Comparison of ENCODE assay signal across 12 cellular contexts in the genomic region with DNA sequence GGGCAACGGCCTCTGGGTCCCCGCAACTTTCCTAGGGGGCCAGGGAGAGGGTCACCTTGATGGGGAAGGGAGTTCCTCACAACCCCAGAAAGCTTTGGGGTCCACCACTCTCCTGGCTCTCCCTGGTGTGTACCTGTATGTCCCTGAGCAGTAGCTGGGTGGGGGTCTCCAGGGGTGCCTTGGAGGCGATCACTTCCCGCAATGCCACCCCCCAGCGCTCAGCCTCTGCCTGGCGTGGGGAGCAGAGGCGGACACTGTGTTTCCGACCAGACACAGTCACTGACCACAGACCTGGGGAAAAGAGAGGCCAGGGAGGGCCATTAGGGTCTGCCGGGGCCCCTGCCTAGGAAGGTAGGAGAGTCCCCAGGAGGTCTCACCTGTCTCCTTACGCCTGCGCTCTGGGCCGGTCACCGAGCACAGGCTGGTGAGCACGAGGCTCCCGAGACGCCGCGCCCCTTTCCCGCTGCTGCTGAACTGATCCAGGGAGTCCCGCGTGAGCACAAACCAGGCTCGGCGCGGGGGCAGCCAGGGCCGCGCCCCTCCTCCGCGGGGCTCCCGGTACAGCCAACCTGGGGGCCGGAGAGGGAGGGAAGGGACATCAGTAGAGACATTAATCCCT. TPM values are rescaled to one million over a fixed set of nuclear protein-coding genes. Genes with fewer than 3 reads are reported as not detected.
DNase-seq lines count a peak whose midpoint lies in the region; TF ChIP-seq lines count a peak whose summit lies in the region.
"Had no signal": no experiment of that assay in that cellular context is flagged by ENCODE, and none has a peak within 500 bp of the region (broad histone marks: within the 10 kb centered on the region; RNA-seq: fewer than 3 reads in every experiment).

No MANE protein-coding gene starts in this region.

- peak overlapping the region; percentile 99 for H3K4me3 ChIP-seq in GM12864 (ENCODE audit: low read depth, low read length)
- H3K4me3 ChIP-seq in ascending aorta: peak overlapping the region; percentile 67 to 94
- peak overlapping the region; percentile 79 for H3K4me3 ChIP-seq in iPS-15b (ENCODE audit: low read depth, low read length)
- H3K4me3 ChIP-seq in spleen: peak overlapping the region in 5 of 8 donors; percentile 14 to 90 (median 80)
- H3K4me3 ChIP-seq: smooth muscle cell had no signal

- H3K4me3 Mint-ChIP-seq in glutamatergic neuron (ENCODE audit: unreplicated experiment): no peak overlapping the region
- H3K4me3 Mint-ChIP-seq: activated CD4-positive, alpha-beta memory T cell treated with anti-CD3 and anti-CD28 coated beads, Interleukin-2, amount 10 ng/mL, durations not matched to agents 7 days and 5 days; activated naive CD4-positive, alpha-beta T cell treated with anti-CD3 and anti-CD28 coated beads, Interleukin-2, amount 10 ng/mL, durations not matched to agents 7 days and 5 days; T-helper 17 cell had no signal

- H3K27ac ChIP-seq in ascending aorta (peak overlapping the region; percentile 86 to 94), spleen (peak overlapping the region in 5 of 8 donors; percentile 54 to 96 (median 93))

- TF ChIP-seq CTCF in GM12864 (IDR thresholded peaks at IDR 0.05; ENCODE audit: low read depth, low read length, missing control alignments) (no peak), ascending aorta (IDR thresholded peaks at IDR 0.05) (no peak), spleen (IDR thresholded peaks at IDR 0.05 in 8 of 11, conservative IDR thresholded peaks at IDR 0.05 in 3 of 11) (no peak), glutamatergic neuron (IDR thresholded peaks at IDR 0.05; ENCODE audit: partially characterized antibody, unreplicated experiment) (no peak)

- H3K36me3 ChIP-seq in ascending aorta: peaks cover 40 to 45% of the 10 kb centered on the region in 2 donors
- H3K36me3 ChIP-seq in iPS-15b (ENCODE audit: control insufficient read depth, insufficient read depth, low read length): peaks cover 13% of the 10 kb centered on the region
- H3K36me3 ChIP-seq in spleen: peaks cover 0 to 52% (median 7%) of the 10 kb centered on the region in 6 donors

- H3K4me1 ChIP-seq in ascending aorta (peaks cover 12 to 30% of the 10 kb centered on the region in 2 donors), iPS-15b (ENCODE audit: control insufficient read depth, insufficient read depth, low read length) (peaks cover 13% of the 10 kb centered on the region), spleen (peaks cover 28 to 97% (median 75%) of the 10 kb centered on the region in 6 donors)

- no peaks in the 10 kb centered on the region for H3K9me3 ChIP-seq in ascending aorta
- H3K9me3 ChIP-seq in iPS-15b (ENCODE audit: control insufficient read depth, insufficient read depth, low read length): no peaks in the 10 kb centered on the region
- no peaks in the 10 kb centered on the region for H3K9me3 ChIP-seq in spleen

- H3K9me3 Mint-ChIP-seq in glutamatergic neuron (ENCODE audit: unreplicated experiment): peaks cover 7% of the 10 kb centered on the region
- H3K9me3 Mint-ChIP-seq: activated CD4-positive, alpha-beta memory T cell treated with anti-CD3 and anti-CD28 coated beads, Interleukin-2, amount 10 ng/mL, durations not matched to agents 7 days and 5 days; activated naive CD4-positive, alpha-beta T cell treated with anti-CD3 and anti-CD28 coated beads, Interleukin-2, amount 10 ng/mL, durations not matched to agents 7 days and 5 days had no signal

- DNase-seq in GM12864 (ENCODE audit: low read depth) (no peak), ascending aorta (ENCODE audit: low spot score in 2 of 2) (peak in 1 of 2 donors; percentile 66), spleen (no peak), glutamatergic neuron (no peak), NCI-H187 treated with DMSO at 0.1 percent for 48 hours (lab: John Stamatoyannopoulos, UW) (no peak), cortex of kidney (lab: John Stamatoyannopoulos, UW) (no peak), DMS53 (lab: John Stamatoyannopoulos, UW) (no peak)
- DNase-seq: T-helper 17 cell had no signal

- no peak overlapping the region for H3K9ac ChIP-seq in iPS-15b (ENCODE audit: low read depth, low read length)

- no peak for TF ChIP-seq POLR2A in spleen (IDR thresholded peaks at IDR 0.05)

- H3K36me3 Mint-ChIP-seq in glutamatergic neuron (ENCODE audit: unreplicated experiment): no peaks in the 10 kb centered on the region

- H3K27ac Mint-ChIP-seq in glutamatergic neuron (ENCODE audit: unreplicated experiment): no peak overlapping the region
- H3K27ac Mint-ChIP-seq: activated CD4-positive, alpha-beta memory T cell treated with anti-CD3 and anti-CD28 coated beads, Interleukin-2, amount 10 ng/mL, durations not matched to agents 7 days and 5 days; activated naive CD4-positive, alpha-beta T cell treated with anti-CD3 and anti-CD28 coated beads, Interleukin-2, amount 10 ng/mL, durations not matched to agents 7 days and 5 days; T-helper 17 cell had no signal

- WGBS in spleen, 5 donors: 41 to 54% (median 44%) methylated on average over 23 to 30 of the region's 30 CpGs

- intact Hi-C loops in ascending aorta (cut with DNase I) (no loop called here), spleen (cut with DNase I; ENCODE audit: low total_unique reads) (no loop called here)

- H3K27me3 ChIP-seq in ascending aorta: no peaks in the 10 kb centered on the region
- peaks cover 39% of the 10 kb centered on the region for H3K27me3 ChIP-seq in iPS-15b (ENCODE audit: control insufficient read depth, insufficient read depth, low read length)
- peaks cover 0 to 79% (median 42%) of the 10 kb centered on the region in 7 donors for H3K27me3 ChIP-seq in spleen (replicated peaks in 1 of 7)

- H3K27me3 Mint-ChIP-seq in glutamatergic neuron (ENCODE audit: unreplicated experiment): peaks cover 22% of the 10 kb centered on the region

- H3K4me1 Mint-ChIP-seq in glutamatergic neuron (ENCODE audit: low read depth, unreplicated experiment): peaks cover 8% of the 10 kb centered on the region

RNA-seq across cellular contexts. Expression of gene PLEKHH3, which starts 3.4 kb away (rescaled TPM):
- total RNA-seq in ascending aorta (105 TPM), spleen (10 to 100 TPM; 10.8 to 19.5 (median 14.6) TPM), glutamatergic neuron (ENCODE audit: unreplicated experiment) (40.6 TPM)
- polyA plus RNA-seq in spleen: 10 to 100 TPM in 2 of 3 donors, 1 to 10 TPM in 1; 9.4 to 16.0 (median 13.1) TPM

RNA-seq across cellular contexts. Expression of gene CCR10, which starts 8.3 kb away (rescaled TPM):
- total RNA-seq in ascending aorta (91.2 TPM), spleen (1 to 10 TPM in 5 of 7 donors, under 1 TPM in 2; 0.51 to 4.7 (median 2.0) TPM), glutamatergic neuron (ENCODE audit: unreplicated experiment) (1.6 TPM)
- polyA plus RNA-seq in spleen: 1 to 10 TPM in 1 of 3 donors, under 1 TPM in 2; 0.71 to 1.1 (median 0.76) TPM

RNA-seq across cellular contexts. Expression of gene CNTNAP1, which starts 9.0 kb away (rescaled TPM):
- 10.5 TPM for total RNA-seq in ascending aorta
- 10 to 100 TPM in 3 of 7 donors, 1 to 10 TPM in 4; 3.9 to 11.2 (median 7.5) TPM for total RNA-seq in spleen
- 1 to 10 TPM; 1.1 to 3.1 (median 1.6) TPM for polyA plus RNA-seq in spleen
- total RNA-seq in glutamatergic neuron (ENCODE audit: unreplicated experiment): 44.8 TPM

RNA-seq across cellular contexts. Expression of gene TUBG2, which starts 14.3 kb away (rescaled TPM):
- total RNA-seq in ascending aorta (73.1 TPM), spleen (10 to 100 TPM; 13.8 to 24.9 (median 16.6) TPM), glutamatergic neuron (ENCODE audit: unreplicated experiment) (22.1 TPM)
- 10 to 100 TPM in 1 of 3 donors, 1 to 10 TPM in 2; 4.9 to 12.5 (median 8.4) TPM for polyA plus RNA-seq in spleen

Comparison
In these comparisons a context has a peak if more than half of its experiments do, and no peak if none do; other contexts are left out.
1. RNA of gene CCR10, which starts 8.3 kb away (total RNA-seq): 91.2 TPM in ascending aorta (single experiment); 0.51 to 4.7 TPM in spleen and 1.6 TPM in glutamatergic neuron (single experiment); every median in the first group is over 10 times any median in the second.
2. Peak in every context shown above with its lines, with median percentiles within 50 percentile points of each other: H3K4me3 ChIP-seq.